27 cellular contexts compared by ENCODE assay signal in the genomic region with DNA sequence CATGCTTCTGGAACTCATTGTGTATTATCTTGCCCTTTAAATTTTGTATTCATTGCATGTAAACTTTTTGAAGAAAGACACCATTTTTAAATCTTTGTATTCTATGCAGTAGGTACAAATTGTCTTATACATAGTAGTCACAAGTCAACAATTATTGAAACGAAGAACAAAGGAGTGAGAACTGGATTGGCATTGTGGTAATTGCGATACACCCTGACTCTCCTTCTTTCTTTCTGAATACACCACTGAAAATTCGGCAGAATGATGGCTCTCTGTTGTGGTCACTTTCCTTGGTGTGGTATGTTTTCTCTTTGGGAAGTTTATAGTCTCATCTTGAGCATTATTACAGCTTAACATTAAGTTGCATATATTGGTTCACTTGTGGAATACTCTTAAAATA.
"Had no signal": no experiment of that assay in that cellular context is flagged by ENCODE, and none has a peak within 500 bp of the region (broad histone marks: within the 10 kb centered on the region; RNA-seq: fewer than 3 reads in every experiment).

No MANE protein-coding gene starts in this region.

- H3K27me3 ChIP-seq: left lung, pancreas, testis, thyroid gland, transverse colon, upper lobe of left lung, vagina had no signal

- H3K4me3 ChIP-seq: left lung, lower lobe of right lung, pancreas, prostate gland, skin epidermis, testis, thyroid gland, transverse colon, upper lobe of left lung, vagina had no signal

- ATAC-seq: left colon; left lung; lower lobe of right lung; naive thymus-derived CD8-positive, alpha-beta T cell; pancreas; right cardiac atrium; sciatic nerve; stimulated activated naive CD8-positive, alpha-beta T cell treated with anti-CD3 and anti-CD28 coated beads, Interleukin-15, amount 100 ng/mL, for 72 hours had no signal

- H3K27ac Mint-ChIP-seq: immature natural killer cell; naive thymus-derived CD8-positive, alpha-beta T cell; stimulated activated naive CD8-positive, alpha-beta T cell treated with anti-CD3 and anti-CD28 coated beads, Interleukin-15, amount 100 ng/mL, for 72 hours had no signal

- H3K9me3 Mint-ChIP-seq: immature natural killer cell; naive thymus-derived CD8-positive, alpha-beta T cell; stimulated activated naive CD8-positive, alpha-beta T cell treated with anti-CD3 and anti-CD28 coated beads, Interleukin-15, amount 100 ng/mL, for 72 hours had no signal

- H3K36me3 ChIP-seq: left lung, lower lobe of right lung, pancreas, prostate gland, thyroid gland, transverse colon, upper lobe of left lung, vagina had no signal

- H3K4me3 Mint-ChIP-seq: immature natural killer cell; stimulated activated naive CD8-positive, alpha-beta T cell treated with anti-CD3 and anti-CD28 coated beads, Interleukin-15, amount 100 ng/mL, for 72 hours had no signal

- H3K27ac ChIP-seq: left lung, lower lobe of right lung, pancreas, prostate gland, skin epidermis, testis, thyroid gland, transverse colon, upper lobe of left lung, vagina had no signal

- H3K27me3 Mint-ChIP-seq: naive thymus-derived CD8-positive, alpha-beta T cell; stimulated activated naive CD8-positive, alpha-beta T cell treated with anti-CD3 and anti-CD28 coated beads, Interleukin-15, amount 100 ng/mL, for 72 hours had no signal

- FAIRE-seq: kidney, pancreas had no signal

- DNase-seq: hypothalamus; immature natural killer cell; kidney; left colon; left lung; lower lobe of right lung; mammary epithelial cell; mesenchymal stem cell; naive thymus-derived CD8-positive, alpha-beta T cell; pancreas; posterior cingulate gyrus; retina; right cardiac atrium; stimulated activated CD4-positive, alpha-beta T cell treated with anti-CD3 and anti-CD28 coated beads, Interleukin-12 subunit alpha, Interleukin-12 subunit beta, amount 100 ng/mL, for 4 hours; stimulated activated CD4-positive, alpha-beta T cell treated with anti-CD3 and anti-CD28 coated beads, Interleukin-15, amount 100 ng/mL, for 24 hours; stimulated activated CD4-positive, alpha-beta T cell treated with anti-CD3 and anti-CD28 coated beads, Interleukin-2, amount 100 ng/mL, for 24 hours; stimulated activated CD4-positive, alpha-beta T cell treated with anti-CD3 and anti-CD28 coated beads, Interleukin-4, amount 100 ng/mL, for 1 hour; stimulated activated naive CD4-positive, alpha-beta T cell; stimulated activated naive CD8-positive, alpha-beta T cell treated with anti-CD3 and anti-CD28 coated beads, Interleukin-15, amount 100 ng/mL, for 72 hours; testis; thyroid gland; transverse colon; upper lobe of left lung had no signal

- H3K9me3 ChIP-seq: left lung, lower lobe of right lung, pancreas, prostate gland, testis, thyroid gland, transverse colon, upper lobe of left lung, vagina had no signal

- H3K4me1 ChIP-seq: left lung, lower lobe of right lung, pancreas, prostate gland, testis, transverse colon, upper lobe of left lung had no signal
